8 cellular contexts compared by ENCODE assay signal in the genomic region with DNA sequence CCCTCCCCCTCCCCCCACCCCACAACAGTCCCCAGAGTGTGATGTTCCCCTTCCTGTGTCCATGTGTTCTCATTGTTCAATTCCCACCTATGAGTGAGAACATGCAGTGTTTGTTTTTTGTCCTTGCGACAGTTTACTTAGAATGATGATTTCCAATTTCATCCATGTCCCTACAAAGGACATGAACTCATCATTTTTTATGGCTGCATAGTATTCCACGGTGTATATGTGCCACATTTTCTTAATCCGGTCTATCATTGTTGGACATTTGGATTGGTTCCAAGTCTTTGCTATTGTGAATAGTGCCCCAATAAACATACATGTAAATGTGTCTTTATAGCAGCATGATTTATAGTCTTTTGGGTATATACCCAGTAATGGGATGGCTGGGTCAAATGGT. TPM values are rescaled to one million over a fixed set of nuclear protein-coding genes. Genes with fewer than 3 reads are reported as not detected.
A peak's percentile ranks its signal among the peaks of the same experiment; 100 is the strongest.
DNase-seq lines count a peak whose midpoint lies in the region; ATAC-seq and TF ChIP-seq lines count a peak whose summit lies in the region.
"Not testable (repeated sequence)": the region's sequence is repeated elsewhere in the genome, so short reads cannot be mapped to it uniquely, and the experiment has no call there.

No MANE protein-coding gene starts in this region.

- H3K4me3 ChIP-seq in CD4-positive, CD25-positive, alpha-beta regulatory T cell (ENCODE audit: low read depth, low read length); HEK293 (ENCODE audit: low read depth, low read length); naive thymus-derived CD4-positive, alpha-beta T cell (ENCODE audit: low read length): not testable (repeated sequence)

- peaks cover 17% of the 10 kb centered on the region for H3K36me3 Mint-ChIP-seq in CD4-positive, CD25-positive, alpha-beta regulatory T cell
- H3K36me3 Mint-ChIP-seq in WTC11 (peaks cover 47% of the 10 kb centered on the region), neural crest cell (ENCODE audit: low read depth) (peaks cover 13% of the 10 kb centered on the region)
- H3K36me3 Mint-ChIP-seq in activated T-cell treated with anti-CD3 and anti-CD28 coated beads, Interleukin-2, amount 50 U/mL, for 72 hours (ENCODE audit: insufficient read depth in 2 of 2), result peaks cover 17 to 32% of the 10 kb centered on the region in 2 donors
- peaks cover 53% of the 10 kb centered on the region for H3K36me3 Mint-ChIP-seq in activated naive CD8-positive, alpha-beta T cell treated with anti-CD3 and anti-CD28 coated beads for 36 hours
- peaks cover 38% of the 10 kb centered on the region for H3K36me3 Mint-ChIP-seq in central memory CD8-positive, alpha-beta T cell (ENCODE audit: insufficient read depth)
- peaks cover 4 to 36% (median 25%) of the 10 kb centered on the region in 5 donors for H3K36me3 Mint-ChIP-seq in naive thymus-derived CD4-positive, alpha-beta T cell

- intact Hi-C loops in naive thymus-derived CD4-positive, alpha-beta T cell (cut with micrococcal nuclease), result loop anchor here in 1 of 2 donors (5.0 kb wide), 2 partner anchors 732 to 1418 kb away; partner anchors contain the start of gene URI1

- H3K27me3 Mint-ChIP-seq in CD4-positive, CD25-positive, alpha-beta regulatory T cell; WTC11 (ENCODE audit: low read depth); activated T-cell treated with anti-CD3 and anti-CD28 coated beads, Interleukin-2, amount 50 U/mL, for 72 hours (ENCODE audit: low read depth); activated naive CD8-positive, alpha-beta T cell treated with anti-CD3 and anti-CD28 coated beads for 36 hours; central memory CD8-positive, alpha-beta T cell; naive thymus-derived CD4-positive, alpha-beta T cell; neural crest cell (ENCODE audit: low read depth): not testable (repeated sequence)

- POLR2A ChIA-PET in HEK293 (lab: Yijun Ruan, JAX); WTC11 (lab: Charles Lee); naive thymus-derived CD4-positive, alpha-beta T cell (lab: Charles Lee): not testable (repeated sequence)

- not testable (repeated sequence) for H3K9me3 Mint-ChIP-seq in CD4-positive, CD25-positive, alpha-beta regulatory T cell; WTC11; activated T-cell treated with anti-CD3 and anti-CD28 coated beads, Interleukin-2, amount 50 U/mL, for 72 hours; activated naive CD8-positive, alpha-beta T cell treated with anti-CD3 and anti-CD28 coated beads for 36 hours; central memory CD8-positive, alpha-beta T cell; naive thymus-derived CD4-positive, alpha-beta T cell; neural crest cell

- CTCF ChIA-PET in HEK293 (lab: Yijun Ruan, JAX); naive thymus-derived CD4-positive, alpha-beta T cell (lab: Charles Lee): not testable (repeated sequence)
- CTCF ChIA-PET in WTC11 (lab: Charles Lee), result interaction anchor here (1.0 to 1.1 kb wide), 2 partner anchors 53 to 318 kb away, joined by 4 read pairs; no protein-coding TSS in a partner anchor

- not testable (repeated sequence) for H3K9me3 ChIP-seq in CD4-positive, CD25-positive, alpha-beta regulatory T cell (ENCODE audit: control insufficient read depth in 2 of 2, low read length in 2 of 2); HEK293 (ENCODE audit: control insufficient read depth, insufficient read depth, low read depth, low read length); naive thymus-derived CD4-positive, alpha-beta T cell (ENCODE audit: control insufficient read depth in 2 of 3, low read length in 3 of 3)

- H3K4me1 ChIP-seq in CD4-positive, CD25-positive, alpha-beta regulatory T cell (ENCODE audit: control insufficient read depth, insufficient read depth, low read length, poor library complexity, severe bottlenecking), result peaks cover 31% of the 10 kb centered on the region
- peaks cover 38% of the 10 kb centered on the region for H3K4me1 ChIP-seq in HEK293 (ENCODE audit: control insufficient read depth, insufficient read depth, low read length)
- peaks cover 9 to 34% of the 10 kb centered on the region in 2 donors for H3K4me1 ChIP-seq in naive thymus-derived CD4-positive, alpha-beta T cell (ENCODE audit: control insufficient read depth in 2 of 2, insufficient read depth in 2 of 2, low read length in 2 of 2)

- peak overlapping the region in 3 of 4 donors; percentile 62 to 95 (median 62) for H3K4me3 Mint-ChIP-seq in CD4-positive, CD25-positive, alpha-beta regulatory T cell
- H3K4me3 Mint-ChIP-seq in WTC11 (peak overlapping the region; percentile 98), neural crest cell (peak overlapping the region; percentile 31)
- H3K4me3 Mint-ChIP-seq in activated T-cell treated with anti-CD3 and anti-CD28 coated beads, Interleukin-2, amount 50 U/mL, for 72 hours, result peak overlapping the region; percentile 27 to 39
- H3K4me3 Mint-ChIP-seq in activated naive CD8-positive, alpha-beta T cell treated with anti-CD3 and anti-CD28 coated beads for 36 hours, result peak overlapping the region; percentile 25
- H3K4me3 Mint-ChIP-seq in central memory CD8-positive, alpha-beta T cell, result not testable (repeated sequence)
- peak overlapping the region in 9 of 10 donors; percentile 7 to 96 (median 49) for H3K4me3 Mint-ChIP-seq in naive thymus-derived CD4-positive, alpha-beta T cell

- not testable (repeated sequence) for ATAC-seq in CD4-positive, CD25-positive, alpha-beta regulatory T cell (ENCODE audit: low read depth in 2 of 2); WTC11; activated T-cell treated with anti-CD3 and anti-CD28 coated beads, Interleukin-2, amount 50 U/mL, for 72 hours (replicated peaks in 1 of 2); central memory CD8-positive, alpha-beta T cell (replicated peaks; ENCODE audit: extremely low read depth, poor library complexity, severe bottlenecking); naive thymus-derived CD4-positive, alpha-beta T cell

- H3K27me3 ChIP-seq in CD4-positive, CD25-positive, alpha-beta regulatory T cell (ENCODE audit: control insufficient read depth, insufficient read depth, low read length); naive thymus-derived CD4-positive, alpha-beta T cell (ENCODE audit: control insufficient read depth in 2 of 2, insufficient read depth in 2 of 2, low read length in 2 of 2): not testable (repeated sequence)

- peak overlapping the region in 1 of 3 donors; percentile 25 for H3K27ac Mint-ChIP-seq in CD4-positive, CD25-positive, alpha-beta regulatory T cell
- peak overlapping the region; percentile 65; the same call in 1 of the 2 replicates for H3K27ac Mint-ChIP-seq in WTC11
- not testable (repeated sequence) for H3K27ac Mint-ChIP-seq in activated T-cell treated with anti-CD3 and anti-CD28 coated beads, Interleukin-2, amount 50 U/mL, for 72 hours; activated naive CD8-positive, alpha-beta T cell treated with anti-CD3 and anti-CD28 coated beads for 36 hours; neural crest cell (ENCODE audit: unreplicated experiment)
- peak overlapping the region; percentile 46 for H3K27ac Mint-ChIP-seq in central memory CD8-positive, alpha-beta T cell (ENCODE audit: low read depth)
- peak overlapping the region in 3 of 9 donors; percentile 32 to 75 (median 37) for H3K27ac Mint-ChIP-seq in naive thymus-derived CD4-positive, alpha-beta T cell

- peaks cover 42 to 72% (median 49%) of the 10 kb centered on the region in 4 donors for H3K4me1 Mint-ChIP-seq in CD4-positive, CD25-positive, alpha-beta regulatory T cell
- H3K4me1 Mint-ChIP-seq in WTC11 (peaks cover 49% of the 10 kb centered on the region), neural crest cell (peaks cover 26% of the 10 kb centered on the region)
- peaks cover 46% of the 10 kb centered on the region for H3K4me1 Mint-ChIP-seq in activated T-cell treated with anti-CD3 and anti-CD28 coated beads, Interleukin-2, amount 50 U/mL, for 72 hours (ENCODE audit: low read depth)
- peaks cover 39% of the 10 kb centered on the region for H3K4me1 Mint-ChIP-seq in activated naive CD8-positive, alpha-beta T cell treated with anti-CD3 and anti-CD28 coated beads for 36 hours
- H3K4me1 Mint-ChIP-seq in central memory CD8-positive, alpha-beta T cell, result peaks cover 38% of the 10 kb centered on the region
- H3K4me1 Mint-ChIP-seq in naive thymus-derived CD4-positive, alpha-beta T cell, result peaks cover 36 to 68% (median 61%) of the 10 kb centered on the region in 7 donors

- not testable (repeated sequence) for DNase-seq in CD4-positive, CD25-positive, alpha-beta regulatory T cell; WTC11 (ENCODE audit: low spot score); activated T-cell treated with anti-CD3 and anti-CD28 coated beads, Interleukin-2, amount 50 U/mL, for 72 hours; activated naive CD8-positive, alpha-beta T cell treated with anti-CD3 and anti-CD28 coated beads for 36 hours; central memory CD8-positive, alpha-beta T cell (ENCODE audit: low spot score in 2 of 2); naive thymus-derived CD4-positive, alpha-beta T cell; neural crest cell (ENCODE audit: low read depth, low spot score)

- TF ChIP-seq CTCF in HEK293 (tag by site-specific recombination; IDR thresholded peaks at IDR 0.05); WTC11 (IDR thresholded peaks at IDR 0.05); neural crest cell (conservative IDR thresholded peaks at IDR 0.05): not testable (repeated sequence)

- H3K27ac ChIP-seq in CD4-positive, CD25-positive, alpha-beta regulatory T cell (ENCODE audit: insufficient read depth, low read length, poor library complexity, severe bottlenecking); HEK293 (ENCODE audit: extremely low read depth, low read depth, low read length); naive thymus-derived CD4-positive, alpha-beta T cell (ENCODE audit: low read depth, low read length): not testable (repeated sequence)

- H3K36me3 ChIP-seq in CD4-positive, CD25-positive, alpha-beta regulatory T cell (ENCODE audit: control insufficient read depth, insufficient read depth, low read length), result peaks cover 22% of the 10 kb centered on the region
- H3K36me3 ChIP-seq in HEK293 (ENCODE audit: control insufficient read depth in 2 of 2, insufficient read depth in 1 of 2, low read length in 2 of 2), result peaks cover 39 to 41% of the 10 kb centered on the region in 2 experiments
- peaks cover 0 to 12% (median 7%) of the 10 kb centered on the region in 3 experiments for H3K36me3 ChIP-seq in naive thymus-derived CD4-positive, alpha-beta T cell (ENCODE audit: control insufficient read depth in 2 of 3, insufficient read depth in 3 of 3, low read length in 3 of 3)

RNA-seq across cellular contexts. Expression of gene UQCRFS1, which starts 2.4 kb away (rescaled TPM):
- total RNA-seq in CD4-positive, CD25-positive, alpha-beta regulatory T cell, result 27.2 TPM
- polyA plus RNA-seq in CD4-positive, CD25-positive, alpha-beta regulatory T cell, result 100 to 1,000 TPM in 2 of 4 donors, 10 to 100 TPM in 2; 85.3 to 108 (median 100) TPM
- total RNA-seq in WTC11 (2021) (55.1 to 58.2 TPM (median 55.5 TPM) in 3 replicates), neural crest cell (34.8 and 36.1 TPM in 2 replicates)
- total RNA-seq in activated T-cell treated with anti-CD3 and anti-CD28 coated beads, Interleukin-2, amount 50 U/mL, for 72 hours, result 10 to 100 TPM; 39.1 to 40.1 TPM
- total RNA-seq in activated naive CD8-positive, alpha-beta T cell treated with anti-CD3 and anti-CD28 coated beads for 36 hours, result 10 to 100 TPM; 58.6 to 60.1 TPM
- total RNA-seq in naive thymus-derived CD4-positive, alpha-beta T cell, result 10 to 100 TPM; 16.1 to 28.3 (median 23.9) TPM
- polyA plus RNA-seq in naive thymus-derived CD4-positive, alpha-beta T cell, result 10 to 100 TPM; 65.9 to 77.2 TPM
